ENCODE assay signal across 1 cellular context in genomic region chr1:96633695-96634094, GRCh38.
TF ChIP-seq lines count a peak whose summit lies in the region.

No MANE protein-coding gene starts in this region.

TF ChIP-seq in HepG2, 621 proteins besides CTCF, POLR2A, EP300 and RAD21 (continued from another document):
- TF ChIP-seq, protein P1, sequence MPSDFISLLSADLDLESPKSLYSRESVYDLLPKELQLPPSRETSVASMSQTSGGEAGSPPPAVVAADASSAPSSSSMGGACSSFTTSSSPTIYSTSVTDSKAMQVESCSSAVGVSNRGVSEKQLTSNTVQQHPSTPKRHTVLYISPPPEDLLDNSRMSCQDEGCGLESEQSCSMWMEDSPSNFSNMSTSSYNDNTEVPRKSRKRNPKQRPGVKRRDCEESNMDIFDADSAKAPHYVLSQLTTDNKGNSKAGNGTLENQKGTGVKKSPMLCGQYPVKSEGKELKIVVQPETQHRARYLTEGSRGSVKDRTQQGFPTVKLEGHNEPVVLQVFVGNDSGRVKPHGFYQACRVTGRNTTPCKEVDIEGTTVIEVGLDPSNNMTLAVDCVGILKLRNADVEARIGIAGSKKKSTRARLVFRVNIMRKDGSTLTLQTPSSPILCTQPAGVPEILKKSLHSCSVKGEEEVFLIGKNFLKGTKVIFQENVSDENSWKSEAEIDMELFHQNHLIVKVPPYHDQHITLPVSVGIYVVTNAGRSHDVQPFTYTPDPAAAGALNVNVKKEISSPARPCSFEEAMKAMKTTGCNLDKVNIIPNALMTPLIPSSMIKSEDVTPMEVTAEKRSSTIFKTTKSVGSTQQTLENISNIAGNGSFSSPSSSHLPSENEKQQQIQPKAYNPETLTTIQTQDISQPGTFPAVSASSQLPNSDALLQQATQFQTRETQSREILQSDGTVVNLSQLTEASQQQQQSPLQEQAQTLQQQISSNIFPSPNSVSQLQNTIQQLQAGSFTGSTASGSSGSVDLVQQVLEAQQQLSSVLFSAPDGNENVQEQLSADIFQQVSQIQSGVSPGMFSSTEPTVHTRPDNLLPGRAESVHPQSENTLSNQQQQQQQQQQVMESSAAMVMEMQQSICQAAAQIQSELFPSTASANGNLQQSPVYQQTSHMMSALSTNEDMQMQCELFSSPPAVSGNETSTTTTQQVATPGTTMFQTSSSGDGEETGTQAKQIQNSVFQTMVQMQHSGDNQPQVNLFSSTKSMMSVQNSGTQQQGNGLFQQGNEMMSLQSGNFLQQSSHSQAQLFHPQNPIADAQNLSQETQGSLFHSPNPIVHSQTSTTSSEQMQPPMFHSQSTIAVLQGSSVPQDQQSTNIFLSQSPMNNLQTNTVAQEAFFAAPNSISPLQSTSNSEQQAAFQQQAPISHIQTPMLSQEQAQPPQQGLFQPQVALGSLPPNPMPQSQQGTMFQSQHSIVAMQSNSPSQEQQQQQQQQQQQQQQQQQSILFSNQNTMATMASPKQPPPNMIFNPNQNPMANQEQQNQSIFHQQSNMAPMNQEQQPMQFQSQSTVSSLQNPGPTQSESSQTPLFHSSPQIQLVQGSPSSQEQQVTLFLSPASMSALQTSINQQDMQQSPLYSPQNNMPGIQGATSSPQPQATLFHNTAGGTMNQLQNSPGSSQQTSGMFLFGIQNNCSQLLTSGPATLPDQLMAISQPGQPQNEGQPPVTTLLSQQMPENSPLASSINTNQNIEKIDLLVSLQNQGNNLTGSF (CRISPR knock-in tag; IDR thresholded peaks at IDR 0.05): no peak
- no peak for TF ChIP-seq KIAA2018 (CRISPR knock-in tag; IDR thresholded peaks at IDR 0.05; ENCODE audit: borderline replicate concordance)
